ENCODE assay signal across 2 cellular contexts in the genomic region with DNA sequence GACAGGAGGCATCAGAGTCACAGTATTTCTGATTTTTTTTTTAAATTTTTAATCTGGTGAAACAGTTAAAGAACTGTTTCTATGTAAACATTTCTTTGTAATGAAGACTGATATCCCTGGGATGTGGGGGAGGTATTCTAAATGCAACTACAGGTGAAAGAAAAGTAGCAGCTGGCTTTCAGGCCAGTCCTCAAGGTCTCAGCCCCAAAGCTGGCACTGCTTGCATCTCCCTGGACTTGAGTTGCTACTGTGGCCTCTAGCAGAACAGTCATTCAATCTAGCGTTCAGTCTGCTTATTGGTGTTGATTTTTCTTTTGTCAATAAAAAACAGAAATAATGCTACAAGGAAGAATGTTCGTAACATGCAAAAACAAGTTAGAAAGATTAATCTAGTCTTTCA.
TF ChIP-seq lines count a peak whose summit lies in the region.

No MANE protein-coding gene starts in this region.

TF ChIP-seq in GM12878, 131 proteins besides CTCF, POLR2A, EP300 and RAD21:
- TF ChIP-seq ZNF622 (IDR thresholded peaks at IDR 0.05) (no peak), ZBTB33 (IDR thresholded peaks at IDR 0.05) (no peak), IKZF2 (IDR thresholded peaks at IDR 0.05) (no peak), E4F1 (IDR thresholded peaks at IDR 0.05; ENCODE audit: borderline replicate concordance, partially characterized antibody) (no peak), GATAD2B (conservative IDR thresholded peaks at IDR 0.05; ENCODE audit: low read depth) (no peak), SRF (IDR thresholded peaks at IDR 0.05; ENCODE audit: low read depth in 2 of 2, low read length in 2 of 2) (no peak), MEF2A (IDR thresholded peaks at IDR 0.05; ENCODE audit: insufficient read depth, low read depth, low read length) (no peak), CBX5 (IDR thresholded peaks at IDR 0.05; ENCODE audit: low read depth) (no peak), TARDBP (IDR thresholded peaks at IDR 0.05; ENCODE audit: borderline replicate concordance) (no peak), MYC (IDR thresholded peaks at IDR 0.05; ENCODE audit: insufficient read depth, insufficient read length, insufficient replicate concordance, low read length, severe bottlenecking) (no peak)

TF ChIP-seq in SK-N-SH treated with all-trans-retinoic acid at 6 μM for 48 hours, 23 proteins besides CTCF, POLR2A, EP300 and RAD21:
- TF ChIP-seq, protein P1, sequence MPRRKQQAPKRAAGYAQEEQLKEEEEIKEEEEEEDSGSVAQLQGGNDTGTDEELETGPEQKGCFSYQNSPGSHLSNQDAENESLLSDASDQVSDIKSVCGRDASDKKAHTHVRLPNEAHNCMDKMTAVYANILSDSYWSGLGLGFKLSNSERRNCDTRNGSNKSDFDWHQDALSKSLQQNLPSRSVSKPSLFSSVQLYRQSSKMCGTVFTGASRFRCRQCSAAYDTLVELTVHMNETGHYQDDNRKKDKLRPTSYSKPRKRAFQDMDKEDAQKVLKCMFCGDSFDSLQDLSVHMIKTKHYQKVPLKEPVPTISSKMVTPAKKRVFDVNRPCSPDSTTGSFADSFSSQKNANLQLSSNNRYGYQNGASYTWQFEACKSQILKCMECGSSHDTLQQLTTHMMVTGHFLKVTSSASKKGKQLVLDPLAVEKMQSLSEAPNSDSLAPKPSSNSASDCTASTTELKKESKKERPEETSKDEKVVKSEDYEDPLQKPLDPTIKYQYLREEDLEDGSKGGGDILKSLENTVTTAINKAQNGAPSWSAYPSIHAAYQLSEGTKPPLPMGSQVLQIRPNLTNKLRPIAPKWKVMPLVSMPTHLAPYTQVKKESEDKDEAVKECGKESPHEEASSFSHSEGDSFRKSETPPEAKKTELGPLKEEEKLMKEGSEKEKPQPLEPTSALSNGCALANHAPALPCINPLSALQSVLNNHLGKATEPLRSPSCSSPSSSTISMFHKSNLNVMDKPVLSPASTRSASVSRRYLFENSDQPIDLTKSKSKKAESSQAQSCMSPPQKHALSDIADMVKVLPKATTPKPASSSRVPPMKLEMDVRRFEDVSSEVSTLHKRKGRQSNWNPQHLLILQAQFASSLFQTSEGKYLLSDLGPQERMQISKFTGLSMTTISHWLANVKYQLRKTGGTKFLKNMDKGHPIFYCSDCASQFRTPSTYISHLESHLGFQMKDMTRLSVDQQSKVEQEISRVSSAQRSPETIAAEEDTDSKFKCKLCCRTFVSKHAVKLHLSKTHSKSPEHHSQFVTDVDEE (CRISPR knock-in tag; IDR thresholded peaks at IDR 0.05), result no peak
